Comparison of ENCODE assay signal across 10 cellular contexts in the genomic region with DNA sequence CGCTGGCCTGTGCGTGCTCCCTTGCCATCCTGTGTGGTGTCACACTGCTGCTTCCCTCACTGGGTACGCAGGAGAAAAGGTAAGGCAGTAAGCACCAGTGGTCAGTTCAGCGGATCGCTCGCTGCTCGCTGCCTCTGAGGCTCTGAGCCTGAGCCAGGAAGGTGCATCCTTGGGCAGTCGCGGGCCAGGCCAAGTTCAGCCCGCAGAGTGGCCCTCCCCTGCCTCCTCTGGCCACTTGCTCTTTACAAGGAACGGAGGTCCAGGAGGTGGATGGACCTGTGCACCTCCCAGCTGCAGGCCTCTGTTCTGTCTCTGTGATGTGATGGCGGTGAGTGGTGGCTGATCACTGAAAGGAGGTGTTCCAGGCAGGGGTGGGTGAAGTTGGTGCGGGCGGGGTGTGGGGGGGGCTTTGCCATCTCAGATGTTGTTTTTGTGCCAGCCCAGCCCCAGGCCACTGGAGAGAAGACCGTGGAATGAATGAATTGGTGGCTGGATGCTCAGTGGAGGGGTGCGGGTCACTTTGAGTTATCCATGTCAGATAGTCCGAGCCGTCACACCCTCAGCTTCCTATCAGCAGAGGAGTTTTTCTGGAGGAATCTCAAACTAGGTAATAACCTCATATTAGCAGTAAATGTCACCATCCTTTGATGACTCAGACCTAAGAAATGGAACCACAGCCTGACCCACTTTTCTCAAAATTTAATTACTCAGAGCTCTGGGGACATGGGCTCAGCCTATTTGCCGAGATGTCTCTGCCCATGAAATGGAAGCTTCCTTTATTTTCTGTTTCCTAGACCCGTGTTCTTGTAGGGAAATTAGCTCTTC. TPM values are rescaled to one million over a fixed set of nuclear protein-coding genes. Genes with fewer than 3 reads are reported as not detected.
DNase-seq lines count a peak whose midpoint lies in the region; ATAC-seq and TF ChIP-seq lines count a peak whose summit lies in the region.
"Had no signal": no experiment of that assay in that cellular context is flagged by ENCODE, and none has a peak within 500 bp of the region (broad histone marks: within the 10 kb centered on the region; RNA-seq: fewer than 3 reads in every experiment).

No MANE protein-coding gene starts in this region.

- peak overlapping the region; percentile 97 for H3K27ac ChIP-seq in RWPE1
- H3K27ac ChIP-seq in gastroesophageal sphincter, result peak overlapping the region in 3 of 4 donors; percentile 45 to 98 (median 85)
- peak overlapping the region in 3 of 4 donors; percentile 10 to 72 (median 52) for H3K27ac ChIP-seq in tibial nerve

- POLR2A ChIA-PET in RWPE1 (lab: Yijun Ruan, JAX; ENCODE audit: low non-redundant PET), result no interaction called here

- no peak for TF ChIP-seq EP300 in gastroesophageal sphincter (IDR thresholded peaks at IDR 0.05)
- peak in 1 of 2 donors; percentile 14 for TF ChIP-seq EP300 in tibial nerve (IDR thresholded peaks at IDR 0.05)

- no peak overlapping the region for H3K27ac Mint-ChIP-seq in activated naive CD4-positive, alpha-beta T cell treated with anti-CD3 and anti-CD28 coated beads, Interleukin-2, amount 10 ng/mL, durations not matched to agents 7 days and 5 days
- H3K27ac Mint-ChIP-seq: B cell had no signal

- H3K4me3 Mint-ChIP-seq in activated naive CD4-positive, alpha-beta T cell treated with anti-CD3 and anti-CD28 coated beads, Interleukin-2, amount 10 ng/mL, durations not matched to agents 7 days and 5 days, result no peak overlapping the region
- H3K4me3 Mint-ChIP-seq: B cell had no signal

- peaks cover 4 to 95% (median 53%) of the 10 kb centered on the region in 3 donors for H3K4me1 ChIP-seq in gastroesophageal sphincter
- peaks cover 0 to 95% (median 64%) of the 10 kb centered on the region in 4 donors for H3K4me1 ChIP-seq in tibial nerve

- H3K9me3 ChIP-seq in gastroesophageal sphincter, result no peaks in the 10 kb centered on the region
- no peaks in the 10 kb centered on the region for H3K9me3 ChIP-seq in tibial nerve

- DNase-seq in activated naive CD4-positive, alpha-beta T cell treated with Interleukin-2 at 50 U/mL for 16 hours, result peak; percentile 3
- no peak for DNase-seq in activated naive CD4-positive, alpha-beta T cell treated with anti-CD3 and anti-CD28 coated beads, Interleukin-2, amount 10 ng/mL, durations not matched to agents 7 days and 5 days
- no peak for DNase-seq in RWPE1 (ENCODE audit: low spot score)
- DNase-seq in tibial nerve (ENCODE audit: low spot score in 2 of 2), result no peak
- DNase-seq in activated CD4-positive, alpha-beta T cell treated with anti-CD3 and anti-CD28 coated beads for 4 hours, result no peak
- no peak for DNase-seq in foreskin melanocyte
- DNase-seq: activated CD4-positive, CD25-positive, alpha-beta regulatory T cell treated with anti-CD3 and anti-CD28 coated beads, Interleukin-2, amount 50 U/mL, for 72 hours had no signal

- TF ChIP-seq POLR2A in gastroesophageal sphincter (IDR thresholded peaks at IDR 0.05) (no peak), tibial nerve (IDR thresholded peaks at IDR 0.05) (no peak)

- no peaks in the 10 kb centered on the region for H3K9me3 Mint-ChIP-seq in activated naive CD4-positive, alpha-beta T cell treated with anti-CD3 and anti-CD28 coated beads, Interleukin-2, amount 10 ng/mL, durations not matched to agents 7 days and 5 days

- ATAC-seq in gastroesophageal sphincter (peak; percentile 42), GM19467 (IDR thresholded peaks at IDR 0.05; ENCODE audit: unreplicated experiment) (no peak)

- peaks cover 10% of the 10 kb centered on the region for H3K27me3 Mint-ChIP-seq in activated naive CD4-positive, alpha-beta T cell treated with anti-CD3 and anti-CD28 coated beads, Interleukin-2, amount 10 ng/mL, durations not matched to agents 7 days and 5 days

- H3K4me3 ChIP-seq in gastroesophageal sphincter (no peak overlapping the region), tibial nerve (no peak overlapping the region)

- WGBS in gastroesophageal sphincter (ENCODE audit: low coverage in 1 of 2), 2 donors, result 43 to 58% methylated on average over 2 to 6 of the region's 20 CpGs
- WGBS in tibial nerve, 2 donors, result 79 to 81% methylated on average over 19 to 20 of the region's 20 CpGs

- TF ChIP-seq CTCF in RWPE1 (conservative IDR thresholded peaks at IDR 0.05; ENCODE audit: low read depth) (no peak), gastroesophageal sphincter (IDR thresholded peaks at IDR 0.05) (no peak), tibial nerve (IDR thresholded peaks at IDR 0.05) (no peak)

- H3K27me3 ChIP-seq in gastroesophageal sphincter (no peaks in the 10 kb centered on the region), tibial nerve (no peaks in the 10 kb centered on the region)

- CTCF ChIA-PET in activated naive CD4-positive, alpha-beta T cell treated with anti-CD3 and anti-CD28 coated beads, Interleukin-2, amount 10 ng/mL, durations not matched to agents 7 days and 5 days (lab: Charles Lee), result no interaction called here
- CTCF ChIA-PET in RWPE1 (lab: Yijun Ruan, JAX), result interaction anchor here (0.6 kb wide), 2 partner anchors 8 to 194 kb away, joined by 3 to 5 read pairs; no protein-coding TSS in a partner anchor

- peaks cover 0 to 13% of the 10 kb centered on the region in 2 donors for H3K36me3 ChIP-seq in gastroesophageal sphincter
- H3K36me3 ChIP-seq in tibial nerve, result peaks cover 0 to 13% (median 0%) of the 10 kb centered on the region in 3 donors

- no peaks in the 10 kb centered on the region for H3K36me3 Mint-ChIP-seq in activated naive CD4-positive, alpha-beta T cell treated with anti-CD3 and anti-CD28 coated beads, Interleukin-2, amount 10 ng/mL, durations not matched to agents 7 days and 5 days

- H3K4me1 Mint-ChIP-seq in activated naive CD4-positive, alpha-beta T cell treated with anti-CD3 and anti-CD28 coated beads, Interleukin-2, amount 10 ng/mL, durations not matched to agents 7 days and 5 days, result no peaks in the 10 kb centered on the region
- H3K4me1 Mint-ChIP-seq: B cell had no signal

RNA-seq across cellular contexts. Expression of a gene that starts 7.3 kb away (rescaled TPM):
- total RNA-seq in gastroesophageal sphincter (10 to 100 TPM; 48.5 to 86.4 (median 74.9) TPM), tibial nerve (10 to 100 TPM; 51.9 to 78.3 (median 62.4) TPM)
- total RNA-seq: B cell had no signal
